8 cellular contexts compared by ENCODE assay signal in genomic region chr2:219228745-219229374, GRCh38. TPM values are rescaled to one million over a fixed set of nuclear protein-coding genes. Genes with fewer than 3 reads are reported as not detected.
DNase-seq lines count a peak whose midpoint lies in the region; ATAC-seq, FAIRE-seq and TF ChIP-seq lines count a peak whose summit lies in the region.

No MANE protein-coding gene starts in this region.

- H3K9me3 ChIP-seq in A549 (no peaks in the 10 kb centered on the region), iPS-18c (ENCODE audit: control insufficient read depth, insufficient read depth, low read length) (no peaks in the 10 kb centered on the region)

- H3K4me3 Mint-ChIP-seq in activated naive CD8-positive, alpha-beta T cell treated with anti-CD3 and anti-CD28 coated beads, Interleukin-2, amount 10 ng/mL, durations not matched to agents 7 days and 5 days, result peak overlapping the region; percentile 90

- peak overlapping the region; percentile 65 for H3K27ac Mint-ChIP-seq in activated naive CD8-positive, alpha-beta T cell treated with anti-CD3 and anti-CD28 coated beads, Interleukin-2, amount 10 ng/mL, durations not matched to agents 7 days and 5 days

- no peak for DNase-seq in A549 (ENCODE audit: low read depth in 1 of 2, low spot score in 1 of 2)
- no peak for DNase-seq in activated naive CD8-positive, alpha-beta T cell treated with anti-CD3 and anti-CD28 coated beads, Interleukin-2, amount 10 ng/mL, durations not matched to agents 7 days and 5 days
- no peak for DNase-seq in stimulated activated naive CD8-positive, alpha-beta T cell treated with anti-CD3 and anti-CD28 coated beads, Interleukin-15, Interleukin-2, amounts not matched to agents 100 U/mL and 50 U/mL, for 24 hours
- DNase-seq in NCI-H510A treated with DMSO at 0.1 percent for 48 hours (lab: John Stamatoyannopoulos, UW), result no peak
- DNase-seq in activated gamma-delta T cell treated with Interleukin-2 at 50 U/mL for 16 hours, result no peak

- ATAC-seq in A549 (peak; percentile 47 to 48), GM19035 (IDR thresholded peaks at IDR 0.05; ENCODE audit: unreplicated experiment) (peak; percentile 43), HG03175 (IDR thresholded peaks at IDR 0.05; ENCODE audit: unreplicated experiment) (peak; percentile 35)
- ATAC-seq in activated naive CD8-positive, alpha-beta T cell treated with anti-CD3 and anti-CD28 coated beads, Interleukin-2, amount 10 ng/mL, durations not matched to agents 7 days and 5 days (ENCODE audit: low read depth), result peak; percentile 17
- ATAC-seq in stimulated activated naive CD8-positive, alpha-beta T cell treated with anti-CD3 and anti-CD28 coated beads, Interleukin-15, Interleukin-2, amounts not matched to agents 100 U/mL and 50 U/mL, for 24 hours, result peak; percentile 16

- H3K4me3 ChIP-seq in A549 (peak overlapping the region; percentile 85), iPS-18c (ENCODE audit: insufficient read depth, low read depth, low read length) (peak overlapping the region; percentile 88)

- CTCF ChIA-PET in A549 (lab: Yijun Ruan, JAX), result interaction anchor here (1.0 to 9.4 kb wide), 12 partner anchors 8 to 137 kb away, joined by 3 to 86 read pairs (median 5); partner anchors contain the start of gene TUBA4A

- no peaks in the 10 kb centered on the region for H3K9me3 Mint-ChIP-seq in activated naive CD8-positive, alpha-beta T cell treated with anti-CD3 and anti-CD28 coated beads, Interleukin-2, amount 10 ng/mL, durations not matched to agents 7 days and 5 days

- peaks cover 40% of the 10 kb centered on the region for H3K4me1 Mint-ChIP-seq in activated naive CD8-positive, alpha-beta T cell treated with anti-CD3 and anti-CD28 coated beads, Interleukin-2, amount 10 ng/mL, durations not matched to agents 7 days and 5 days

- no peaks in the 10 kb centered on the region for H3K27me3 Mint-ChIP-seq in activated naive CD8-positive, alpha-beta T cell treated with anti-CD3 and anti-CD28 coated beads, Interleukin-2, amount 10 ng/mL, durations not matched to agents 7 days and 5 days

- 4% methylated on average over 13 of the region's 33 CpGs for WGBS in A549 (ENCODE audit: missing lambda C conversion rate)

- TF ChIP-seq POLR2A in A549 (IDR thresholded peaks at IDR 0.05; ENCODE audit: low read length), result no peak

- POLR2A ChIA-PET in A549 (lab: Yijun Ruan, JAX), result interaction anchor here (0.7 to 2.6 kb wide), 12 partner anchors 9 to 170 kb away, joined by 3 to 19 read pairs (median 6); partner anchors contain the start of genes DNAJB2, GLB1L, STK16 and TUBA4A
- POLR2A ChIA-PET in activated naive CD8-positive, alpha-beta T cell treated with anti-CD3 and anti-CD28 coated beads, Interleukin-2, amount 10 ng/mL, durations not matched to agents 7 days and 5 days (lab: Charles Lee), result interaction anchor here (1.2 to 5.5 kb wide), 15 partner anchors 9 to 70 kb away, joined by 3 to 83 read pairs (median 12); partner anchors contain the start of genes ABCB6, CNPPD1, DNAJB2 and GLB1L

- peaks cover 32% of the 10 kb centered on the region for H3K36me3 Mint-ChIP-seq in activated naive CD8-positive, alpha-beta T cell treated with anti-CD3 and anti-CD28 coated beads, Interleukin-2, amount 10 ng/mL, durations not matched to agents 7 days and 5 days

- FAIRE-seq in A549 (lab: Jason Lieb, UNC), result no peak

- TF ChIP-seq EP300 in A549 (IDR thresholded peaks at IDR 0.05), result no peak

- peak overlapping the region; percentile 82 to 95 for H3K27ac ChIP-seq in A549

- TF ChIP-seq RAD21 in A549 (conservative IDR thresholded peaks at IDR 0.05 in 1 of 2, IDR thresholded peaks at IDR 0.05 in 1 of 2), result no peak

- no peak for TF ChIP-seq CTCF in A549 (IDR thresholded peaks at IDR 0.05)

- H3K4me2 ChIP-seq in A549, result peak overlapping the region; percentile 98

- H3K4me1 ChIP-seq in A549, result peaks cover 19% of the 10 kb centered on the region

TF ChIP-seq in A549, 52 proteins besides CTCF, POLR2A, EP300 and RAD21:
- TF ChIP-seq FOSL2 (IDR thresholded peaks at IDR 0.05) (no peak), FOSL2 (CRISPR knock-in tag; IDR thresholded peaks at IDR 0.05) (peak; percentile 2; the same call in 1 of the 2 replicates), JUN (IDR thresholded peaks at IDR 0.05) (no peak)
TF ChIP-seq in A549: peak in this region for 1.

RNA-seq across cellular contexts. Expression of gene ATG9A, which starts 0.6 kb away (rescaled TPM):
- 75.2 and 115 TPM in 2 replicates for polyA plus RNA-seq in A549 (2011; rRNA removed)
- polyA plus RNA-seq in A549 (2012; cell fraction: cytosol; rRNA removed), result 41.6 and 59.7 TPM in 2 replicates
- 86.1 and 103 TPM in 2 replicates for polyA plus RNA-seq in A549 (2012; cell fraction: nucleus; rRNA removed)
- 34.6 to 41.9 TPM (median 39.2 TPM) in 3 replicates for polyA plus RNA-seq in A549 (2017; fragmentation: RNase III; extraction: RNeasy Plus Mini Kit Qiagen cat#74134 plus additional on column Dnase treatment)
- polyA minus RNA-seq in A549 (2011; rRNA and poly(A)+ RNA removed), result 132 and 145 TPM in 2 replicates
- 10 to 100 TPM; 56.0 to 62.1 TPM for total RNA-seq in activated naive CD8-positive, alpha-beta T cell treated with anti-CD3 and anti-CD28 coated beads, Interleukin-2, amount 10 ng/mL, durations not matched to agents 7 days and 5 days

RNA-seq across cellular contexts. Expression of gene ANKZF1, which starts 0.7 kb away (rescaled TPM):
- polyA plus RNA-seq in A549 (2011; rRNA removed), result 29.5 and 30.3 TPM in 2 replicates
- 12.3 and 14.2 TPM in 2 replicates for polyA plus RNA-seq in A549 (2012; cell fraction: cytosol; rRNA removed)
- 67.6 and 87.1 TPM in 2 replicates for polyA plus RNA-seq in A549 (2012; cell fraction: nucleus; rRNA removed)
- polyA plus RNA-seq in A549 (2017; fragmentation: RNase III; extraction: RNeasy Plus Mini Kit Qiagen cat#74134 plus additional on column Dnase treatment), result 17.7 to 25.1 TPM (median 23.2 TPM) in 3 replicates
- 25.2 and 26.1 TPM in 2 replicates for polyA minus RNA-seq in A549 (2011; rRNA and poly(A)+ RNA removed)
- 100 to 1,000 TPM; 170 to 177 TPM for total RNA-seq in activated naive CD8-positive, alpha-beta T cell treated with anti-CD3 and anti-CD28 coated beads, Interleukin-2, amount 10 ng/mL, durations not matched to agents 7 days and 5 days

RNA-seq across cellular contexts. Expression of gene ABCB6, which starts 10.1 kb away (rescaled TPM):
- 62.5 and 71.0 TPM in 2 replicates for polyA plus RNA-seq in A549 (2011; rRNA removed)
- 61.8 and 63.4 TPM in 2 replicates for polyA plus RNA-seq in A549 (2012; cell fraction: cytosol; rRNA removed)
- polyA plus RNA-seq in A549 (2012; cell fraction: nucleus; rRNA removed), result 239 and 255 TPM in 2 replicates
- 48.8 to 55.0 TPM (median 51.3 TPM) in 3 replicates for polyA plus RNA-seq in A549 (2017; fragmentation: RNase III; extraction: RNeasy Plus Mini Kit Qiagen cat#74134 plus additional on column Dnase treatment)
- 120 and 146 TPM in 2 replicates for polyA minus RNA-seq in A549 (2011; rRNA and poly(A)+ RNA removed)
- total RNA-seq in activated naive CD8-positive, alpha-beta T cell treated with anti-CD3 and anti-CD28 coated beads, Interleukin-2, amount 10 ng/mL, durations not matched to agents 7 days and 5 days, result 10 to 100 TPM; 13.1 to 14.3 TPM

RNA-seq across cellular contexts. Expression of gene GLB1L, which starts 16.4 kb away (rescaled TPM):
- polyA plus RNA-seq in A549 (2011; rRNA removed) (8.7 and 10.0 TPM in 2 replicates), A549 (2017; fragmentation: RNase III; extraction: RNeasy Plus Mini Kit Qiagen cat#74134 plus additional on column Dnase treatment) (5.8 to 8.0 TPM (median 5.9 TPM) in 3 replicates)
- 6.2 and 6.5 TPM in 2 replicates for polyA plus RNA-seq in A549 (2012; cell fraction: cytosol; rRNA removed)
- polyA plus RNA-seq in A549 (2012; cell fraction: nucleus; rRNA removed), result 10.5 and 12.2 TPM in 2 replicates
- polyA minus RNA-seq in A549 (2011; rRNA and poly(A)+ RNA removed), result 7.2 and 9.3 TPM in 2 replicates
- 1 to 10 TPM; 3.3 to 4.1 TPM for total RNA-seq in activated naive CD8-positive, alpha-beta T cell treated with anti-CD3 and anti-CD28 coated beads, Interleukin-2, amount 10 ng/mL, durations not matched to agents 7 days and 5 days

RNA-seq across cellular contexts. Expression of gene STK16, which starts 16.4 kb away (rescaled TPM):
- polyA plus RNA-seq in A549 (2011; rRNA removed) (43.3 and 53.0 TPM in 2 replicates), A549 (2017; fragmentation: RNase III; extraction: RNeasy Plus Mini Kit Qiagen cat#74134 plus additional on column Dnase treatment) (36.9 to 40.4 TPM (median 37.0 TPM) in 3 replicates)
- polyA plus RNA-seq in A549 (2012; cell fraction: cytosol; rRNA removed), result 44.5 and 50.2 TPM in 2 replicates
- 41.5 and 54.5 TPM in 2 replicates for polyA plus RNA-seq in A549 (2012; cell fraction: nucleus; rRNA removed)
- 76.4 and 80.4 TPM in 2 replicates for polyA minus RNA-seq in A549 (2011; rRNA and poly(A)+ RNA removed)
- total RNA-seq in activated naive CD8-positive, alpha-beta T cell treated with anti-CD3 and anti-CD28 coated beads, Interleukin-2, amount 10 ng/mL, durations not matched to agents 7 days and 5 days, result 10 to 100 TPM; 34.0 to 36.0 TPM
